18 cellular contexts compared by ENCODE assay signal in the genomic region with DNA sequence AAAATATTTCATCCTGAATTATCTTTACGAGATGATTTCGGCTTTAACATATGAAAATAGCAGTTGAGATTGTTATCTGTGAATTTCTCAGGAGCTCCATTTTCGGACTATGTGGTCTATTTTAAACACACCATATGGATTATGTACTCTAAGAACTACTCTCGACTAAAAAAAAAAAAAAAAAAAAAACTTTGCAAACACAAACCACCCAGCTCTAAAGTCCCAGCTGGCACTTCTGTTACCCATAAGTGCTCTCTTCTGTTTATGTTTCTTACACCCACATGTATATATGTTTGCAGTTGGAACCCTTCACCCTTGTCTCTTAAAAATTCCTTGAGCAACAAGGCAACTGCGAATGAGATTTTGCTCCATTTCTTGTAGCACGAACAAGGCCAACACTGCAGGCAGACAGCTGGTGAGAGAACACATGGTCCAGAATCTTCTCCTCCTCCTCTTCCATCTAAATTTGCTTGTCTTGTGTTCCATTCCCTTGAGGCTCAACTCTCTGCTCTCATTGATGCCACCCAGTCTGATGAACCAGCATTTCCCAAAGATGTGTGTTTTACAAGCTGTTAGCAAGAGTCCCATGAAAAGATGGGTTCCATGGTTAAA.
DNase-seq lines count a peak whose midpoint lies in the region; ATAC-seq and TF ChIP-seq lines count a peak whose summit lies in the region.
"Had no signal": no experiment of that assay in that cellular context is flagged by ENCODE, and none has a peak within 500 bp of the region (broad histone marks: within the 10 kb centered on the region; RNA-seq: fewer than 3 reads in every experiment).

No MANE protein-coding gene starts in this region.

- H3K4me3 ChIP-seq in breast epithelium, result no peak overlapping the region
- H3K4me3 ChIP-seq: GM12878, SJSA1 had no signal

- H3K4me3 Mint-ChIP-seq in MCF 10A (ENCODE audit: unreplicated experiment), result no peak overlapping the region
- no peak overlapping the region for H3K4me3 Mint-ChIP-seq in WTC11
- H3K4me3 Mint-ChIP-seq: CD4-positive, alpha-beta T cell had no signal

- no peaks in the 10 kb centered on the region for H3K4me1 ChIP-seq in breast epithelium

- H3K9me3 ChIP-seq in breast epithelium, result no peaks in the 10 kb centered on the region
- H3K9me3 ChIP-seq: SJSA1 had no signal

- POLR2A ChIA-PET in MCF 10A (lab: Yijun Ruan, JAX), result interaction anchor here (0.7 to 1.8 kb wide), 2 partner anchors 15 to 16 kb away, joined by 3 to 7 read pairs; no protein-coding TSS in a partner anchor
- POLR2A ChIA-PET in WTC11 (lab: Charles Lee), result no interaction called here

- peaks cover 0 to 4% of the 10 kb centered on the region in 2 donors for H3K27me3 ChIP-seq in breast epithelium
- H3K27me3 ChIP-seq: SJSA1 had no signal

- CTCF ChIA-PET in MCF 10A (lab: Yijun Ruan, JAX) (interaction anchor here (1.6 kb wide), 1 partner anchor 216 kb away, joined by 3 read pairs; no protein-coding TSS in a partner anchor), WTC11 (lab: Charles Lee) (no interaction called here)

- peaks cover 7% of the 10 kb centered on the region for H3K36me3 Mint-ChIP-seq in MCF 10A (ENCODE audit: insufficient read depth, unreplicated experiment)
- no peaks in the 10 kb centered on the region for H3K36me3 Mint-ChIP-seq in WTC11
- no peaks in the 10 kb centered on the region for H3K36me3 Mint-ChIP-seq in activated naive CD4-positive, alpha-beta T cell treated with anti-CD3 and anti-CD28 coated beads, Interleukin-2, amount 50 U/mL, for 72 hours

- DNase-seq in MCF 10A (ENCODE audit: unreplicated experiment) (no peak), breast epithelium (ENCODE audit: low spot score in 2 of 2) (no peak), WTC11 (ENCODE audit: low spot score) (no peak), middle frontal gyrus (ENCODE audit: extremely low spot score, low spot score) (peak; percentile 6), NCI-H128 (lab: John Stamatoyannopoulos, UW; ENCODE audit: unreplicated experiment) (no peak)
- DNase-seq in activated naive CD4-positive, alpha-beta T cell treated with anti-CD3 and anti-CD28 coated beads, Interleukin-2, amount 50 U/mL, for 72 hours (ENCODE audit: low spot score in 2 of 2), result no peak
- DNase-seq: CD4-positive, alpha-beta T cell; COR-L47; DND-41; GOT3; NCI-H1105; NCI-H2029 treated with DMSO at 0.1 percent for 48 hours; NCI-H526 treated with DMSO at 0.1 percent for 48 hours had no signal

- BruUV-seq in MCF 10A (replicated peaks; lab: Mats Ljungman, UMichigan), result no TSS peak

- no peaks in the 10 kb centered on the region for H3K36me3 ChIP-seq in breast epithelium
- H3K36me3 ChIP-seq: SJSA1 had no signal

- H3K4me1 Mint-ChIP-seq in MCF 10A (ENCODE audit: insufficient read depth, unreplicated experiment) (peaks cover 24% of the 10 kb centered on the region), WTC11 (no peaks in the 10 kb centered on the region)

- TF ChIP-seq CTCF in MCF 10A (IDR thresholded peaks at IDR 0.05; ENCODE audit: unreplicated experiment) (no peak), breast epithelium (IDR thresholded peaks at IDR 0.05) (no peak), WTC11 (IDR thresholded peaks at IDR 0.05) (no peak)

- H3K27ac Mint-ChIP-seq in MCF 10A (ENCODE audit: low read depth, unreplicated experiment), result peak overlapping the region; percentile 35
- peak overlapping the region; percentile 70; the same call in 1 of the 2 replicates for H3K27ac Mint-ChIP-seq in WTC11
- H3K27ac Mint-ChIP-seq in activated naive CD4-positive, alpha-beta T cell treated with anti-CD3 and anti-CD28 coated beads, Interleukin-2, amount 50 U/mL, for 72 hours, result no peak overlapping the region
- H3K27ac Mint-ChIP-seq: CD4-positive, alpha-beta T cell had no signal

- intact Hi-C loops in MCF 10A (cut with micrococcal nuclease), result no loop called here
- intact Hi-C loops in breast epithelium (cut with DNase I; ENCODE audit: low total_unique reads), result no loop called here

- ATAC-seq in WTC11 (no peak), GM18868 (IDR thresholded peaks at IDR 0.05; ENCODE audit: unreplicated experiment) (no peak)
- no peak for ATAC-seq in activated naive CD4-positive, alpha-beta T cell treated with anti-CD3 and anti-CD28 coated beads, Interleukin-2, amount 50 U/mL, for 72 hours
- ATAC-seq: GM12878, Right ventricle myocardium inferior had no signal

- no peak overlapping the region for H3K27ac ChIP-seq in breast epithelium
- H3K27ac ChIP-seq: KMS-11, SJSA1 had no signal

- no peak for TF ChIP-seq POLR2A in breast epithelium (IDR thresholded peaks at IDR 0.05)

- peaks cover 7% of the 10 kb centered on the region for H3K9me3 Mint-ChIP-seq in MCF 10A (ENCODE audit: unreplicated experiment)
- peaks cover 4% of the 10 kb centered on the region; the same call in 1 of the 2 replicates for H3K9me3 Mint-ChIP-seq in WTC11
- peaks cover 3 to 5% of the 10 kb centered on the region in 2 donors for H3K9me3 Mint-ChIP-seq in activated naive CD4-positive, alpha-beta T cell treated with anti-CD3 and anti-CD28 coated beads, Interleukin-2, amount 50 U/mL, for 72 hours
- H3K9me3 Mint-ChIP-seq: CD4-positive, alpha-beta T cell had no signal

- H3K27me3 Mint-ChIP-seq in MCF 10A (ENCODE audit: insufficient read depth, unreplicated experiment) (peaks cover 11% of the 10 kb centered on the region), WTC11 (ENCODE audit: low read depth) (no peaks in the 10 kb centered on the region; the same call in 1 of the 2 replicates)
- H3K27me3 Mint-ChIP-seq: CD4-positive, alpha-beta T cell had no signal

TF ChIP-seq in WTC11, 78 proteins besides CTCF, POLR2A, EP300 and RAD21 (continues in another document):
- TF ChIP-seq ZNF263 (CRISPR knock-in tag; IDR thresholded peaks at IDR 0.05; ENCODE audit: low read depth) (no peak), ZNF425 (CRISPR knock-in tag; conservative IDR thresholded peaks at IDR 0.05) (no peak), NR1H2 (CRISPR knock-in tag; IDR thresholded peaks at IDR 0.05) (no peak), MYBL2 (CRISPR knock-in tag; IDR thresholded peaks at IDR 0.05) (no peak), SP1 (CRISPR knock-in tag; conservative IDR thresholded peaks at IDR 0.05) (no peak), ZBTB21 (CRISPR knock-in tag; IDR thresholded peaks at IDR 0.05; ENCODE audit: borderline replicate concordance) (no peak), TCF7 (CRISPR knock-in tag; IDR thresholded peaks at IDR 0.05; ENCODE audit: low read depth) (no peak), ELF4 (CRISPR knock-in tag; IDR thresholded peaks at IDR 0.05; ENCODE audit: low read depth) (no peak), FOXK1 (CRISPR knock-in tag; IDR thresholded peaks at IDR 0.05) (no peak)
- TF ChIP-seq, protein P1, sequence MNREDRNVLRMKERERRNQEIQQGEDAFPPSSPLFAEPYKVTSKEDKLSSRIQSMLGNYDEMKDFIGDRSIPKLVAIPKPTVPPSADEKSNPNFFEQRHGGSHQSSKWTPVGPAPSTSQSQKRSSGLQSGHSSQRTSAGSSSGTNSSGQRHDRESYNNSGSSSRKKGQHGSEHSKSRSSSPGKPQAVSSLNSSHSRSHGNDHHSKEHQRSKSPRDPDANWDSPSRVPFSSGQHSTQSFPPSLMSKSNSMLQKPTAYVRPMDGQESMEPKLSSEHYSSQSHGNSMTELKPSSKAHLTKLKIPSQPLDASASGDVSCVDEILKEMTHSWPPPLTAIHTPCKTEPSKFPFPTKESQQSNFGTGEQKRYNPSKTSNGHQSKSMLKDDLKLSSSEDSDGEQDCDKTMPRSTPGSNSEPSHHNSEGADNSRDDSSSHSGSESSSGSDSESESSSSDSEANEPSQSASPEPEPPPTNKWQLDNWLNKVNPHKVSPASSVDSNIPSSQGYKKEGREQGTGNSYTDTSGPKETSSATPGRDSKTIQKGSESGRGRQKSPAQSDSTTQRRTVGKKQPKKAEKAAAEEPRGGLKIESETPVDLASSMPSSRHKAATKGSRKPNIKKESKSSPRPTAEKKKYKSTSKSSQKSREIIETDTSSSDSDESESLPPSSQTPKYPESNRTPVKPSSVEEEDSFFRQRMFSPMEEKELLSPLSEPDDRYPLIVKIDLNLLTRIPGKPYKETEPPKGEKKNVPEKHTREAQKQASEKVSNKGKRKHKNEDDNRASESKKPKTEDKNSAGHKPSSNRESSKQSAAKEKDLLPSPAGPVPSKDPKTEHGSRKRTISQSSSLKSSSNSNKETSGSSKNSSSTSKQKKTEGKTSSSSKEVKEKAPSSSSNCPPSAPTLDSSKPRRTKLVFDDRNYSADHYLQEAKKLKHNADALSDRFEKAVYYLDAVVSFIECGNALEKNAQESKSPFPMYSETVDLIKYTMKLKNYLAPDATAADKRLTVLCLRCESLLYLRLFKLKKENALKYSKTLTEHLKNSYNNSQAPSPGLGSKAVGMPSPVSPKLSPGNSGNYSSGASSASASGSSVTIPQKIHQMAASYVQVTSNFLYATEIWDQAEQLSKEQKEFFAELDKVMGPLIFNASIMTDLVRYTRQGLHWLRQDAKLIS (CRISPR knock-in tag; IDR thresholded peaks at IDR 0.05; ENCODE audit: borderline replicate concordance), result no peak

Comparison
In these comparisons a context has a peak if more than half of its experiments do, and no peak if none do; other contexts are left out.
1. H3K27ac Mint-ChIP-seq: peak in MCF 10A (single experiment) and WTC11 (single experiment); none in activated naive CD4-positive, alpha-beta T cell treated with anti-CD3 and anti-CD28 coated beads, Interleukin-2, amount 50 U/mL, for 72 hours (0 of 2).